In the genomic region with DNA sequence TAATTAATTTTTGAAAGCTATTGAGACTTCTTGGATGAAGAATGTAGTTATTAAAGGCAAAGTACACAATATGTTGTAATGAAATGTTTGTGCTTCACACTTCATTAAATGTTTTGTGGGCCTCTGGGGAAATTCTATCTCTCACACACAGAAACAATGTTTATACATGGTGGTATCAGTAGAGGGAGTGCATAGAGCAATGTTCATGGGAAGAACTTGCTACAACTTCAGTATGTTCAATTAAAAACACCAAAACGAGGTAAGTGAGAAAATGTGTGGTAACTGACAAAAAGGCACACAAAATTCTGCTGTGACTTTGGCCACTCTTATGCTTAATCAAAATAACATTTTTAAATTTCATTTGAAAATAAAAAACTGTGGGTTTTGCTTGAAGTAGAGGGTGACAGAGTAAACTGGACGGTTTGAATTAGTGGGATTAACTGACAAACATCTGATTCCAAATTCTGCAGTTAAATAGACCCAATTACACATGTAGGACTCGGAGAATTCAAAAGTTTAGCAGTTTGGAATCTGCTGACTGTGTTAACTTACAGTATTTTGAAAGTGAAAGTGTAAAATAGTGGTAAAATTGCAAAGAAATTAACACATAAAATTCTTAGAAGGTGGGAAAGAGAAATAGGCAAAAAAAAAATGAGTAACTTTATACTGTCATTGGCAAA, we compare ENCODE assay signal across 8 cellular contexts.
A peak's percentile ranks its signal among the peaks of the same experiment; 100 is the strongest.
DNase-seq lines count a peak whose midpoint lies in the region; ATAC-seq and TF ChIP-seq lines count a peak whose summit lies in the region.

No MANE protein-coding gene starts in this region.

- BruUV-seq in PC-9 (replicated peaks; lab: Mats Ljungman, UMichigan) = no TSS peak

- no peak overlapping the region for H3K27ac ChIP-seq in PC-9
- H3K27ac ChIP-seq in smooth muscle cell (ENCODE audit: low read depth) = no peak overlapping the region

- ATAC-seq in GM19438 (IDR thresholded peaks at IDR 0.05; ENCODE audit: low read depth, unreplicated experiment) (peak; percentile 44), GM21528 (IDR thresholded peaks at IDR 0.05; ENCODE audit: low FRiP score, unreplicated experiment) (no peak), HG03280 (IDR thresholded peaks at IDR 0.05; ENCODE audit: unreplicated experiment) (no peak), GM18907 (IDR thresholded peaks at IDR 0.05; ENCODE audit: unreplicated experiment) (no peak)

- H3K4me3 ChIP-seq in PC-9 = peak overlapping the region; percentile 35
- peak overlapping the region; percentile 50 for H3K4me3 ChIP-seq in smooth muscle cell

- peak overlapping the region; percentile 67 for H2AFZ ChIP-seq in PC-9
- peak overlapping the region; percentile 94 for H2AFZ ChIP-seq in smooth muscle cell (ENCODE audit: low read depth)

- no peaks in the 10 kb centered on the region for H3F3A ChIP-seq in PC-9 (ENCODE audit: insufficient read depth, low read depth)
- no peaks in the 10 kb centered on the region for H3F3A ChIP-seq in smooth muscle cell (ENCODE audit: low read depth)

- H4K20me1 ChIP-seq in PC-9 (ENCODE audit: insufficient read depth) = no peaks in the 10 kb centered on the region
- H4K20me1 ChIP-seq in smooth muscle cell (ENCODE audit: low read depth) = no peaks in the 10 kb centered on the region

- peak overlapping the region; percentile 44 for H3K9ac ChIP-seq in smooth muscle cell (ENCODE audit: low read depth)

- TF ChIP-seq CTCF in PC-9 (conservative IDR thresholded peaks at IDR 0.05) (no peak), smooth muscle cell (IDR thresholded peaks at IDR 0.05; ENCODE audit: borderline replicate concordance, insufficient read depth, poor library complexity, severe bottlenecking) (no peak)

- no peaks in the 10 kb centered on the region for H3K4me1 ChIP-seq in PC-9 (replicated peaks; ENCODE audit: insufficient read depth)
- H3K4me1 ChIP-seq in smooth muscle cell (ENCODE audit: low read depth) = peaks cover 31% of the 10 kb centered on the region

- no peak for DNase-seq in PC-9
- peak; percentile 27 for DNase-seq in fibroblast of gingiva (ENCODE audit: low read depth)
- no peak for DNase-seq in smooth muscle cell (lab: John Stamatoyannopoulos, UW; ENCODE audit: unreplicated experiment)
- no peak for DNase-seq in UCSD-AML1 (lab: John Stamatoyannopoulos, UW; ENCODE audit: unreplicated experiment)

- CTCF ChIA-PET in PC-9 (lab: Charles Lee) = no interaction called here

- intact Hi-C loops in PC-9 (cut with micrococcal nuclease; ENCODE audit: unreplicated experiment) = no loop called here

- no peaks in the 10 kb centered on the region for H3K79me2 ChIP-seq in PC-9 (ENCODE audit: low read depth)
- no peaks in the 10 kb centered on the region for H3K79me2 ChIP-seq in smooth muscle cell (ENCODE audit: low read depth)

- H3K36me3 ChIP-seq in PC-9 (ENCODE audit: low read depth) = no peaks in the 10 kb centered on the region
- no peaks in the 10 kb centered on the region for H3K36me3 ChIP-seq in smooth muscle cell (ENCODE audit: low read depth)

- H3K9me3 ChIP-seq in PC-9 (ENCODE audit: insufficient read depth, low read depth) = no peaks in the 10 kb centered on the region
- no peaks in the 10 kb centered on the region for H3K9me3 ChIP-seq in smooth muscle cell (replicated peaks; ENCODE audit: low read depth)

- H3K4me2 ChIP-seq in PC-9 (peak overlapping the region; percentile 61), smooth muscle cell (peak overlapping the region; percentile 86)

- H3K27me3 ChIP-seq in PC-9 (ENCODE audit: insufficient read depth, low read depth) = no peaks in the 10 kb centered on the region
- H3K27me3 ChIP-seq in smooth muscle cell (ENCODE audit: low read depth) = no peaks in the 10 kb centered on the region

- POLR2A ChIA-PET in PC-9 (lab: Charles Lee; ENCODE audit: unreplicated experiment) = no interaction called here

- 52% methylated on average over 3 of the region's 3 CpGs for WGBS in smooth muscle cell (ENCODE audit: low lambda C conversion rate)

- no peaks in the 10 kb centered on the region for H3K9me2 ChIP-seq in PC-9 (ENCODE audit: insufficient read depth)
